ENCODE assay signal across 23 cellular contexts in genomic region chr17:29826045-29826692, GRCh38.
DNase-seq lines count a peak whose midpoint lies in the region; ATAC-seq, FAIRE-seq and TF ChIP-seq lines count a peak whose summit lies in the region.
"Had no signal": no experiment of that assay in that cellular context is flagged by ENCODE, and none has a peak within 500 bp of the region (broad histone marks: within the 10 kb centered on the region; RNA-seq: fewer than 3 reads in every experiment).

No MANE protein-coding gene starts in this region.

- peaks cover 0 to 9% (median 0%) of the 10 kb centered on the region in 4 donors for H3K4me1 ChIP-seq in right lobe of liver
- H3K4me1 ChIP-seq in HepG2 (ENCODE audit: insufficient read depth, low read length) = peaks cover 23% of the 10 kb centered on the region
- H3K4me1 ChIP-seq in left lung = no peaks in the 10 kb centered on the region
- H3K4me1 ChIP-seq: testis had no signal

- H3K36me3 ChIP-seq in right lobe of liver (no peaks in the 10 kb centered on the region), HepG2 (replicated peaks in 1 of 2; ENCODE audit: control insufficient read depth in 1 of 2, insufficient read depth in 2 of 2, low read length in 2 of 2) (no peaks in the 10 kb centered on the region), left lung (no peaks in the 10 kb centered on the region)
- H3K36me3 ChIP-seq: gastrocnemius medialis, neutrophil had no signal

- no peak overlapping the region for H3K9ac ChIP-seq in HepG2 (ENCODE audit: insufficient read depth, low read depth, low read length)

- H2AFZ ChIP-seq in HepG2 (ENCODE audit: low read length) = no peak overlapping the region

- H3K79me2 ChIP-seq in HepG2 (ENCODE audit: insufficient read depth, low read length) = no peaks in the 10 kb centered on the region

- no peak for TF ChIP-seq CTCF in right lobe of liver (IDR thresholded peaks at IDR 0.05)
- TF ChIP-seq CTCF in HepG2 (CRISPR knock-in tag; IDR thresholded peaks at IDR 0.05) = no peak
- no peak for TF ChIP-seq CTCF in left lung (IDR thresholded peaks at IDR 0.05)
- TF ChIP-seq CTCF in GM10248 (IDR thresholded peaks at IDR 0.05; ENCODE audit: control extremely low read depth, extremely low read depth, low read depth, missing control alignments) = no peak

- TF ChIP-seq POLR2A in right lobe of liver (IDR thresholded peaks at IDR 0.05) (no peak), HepG2 (IDR thresholded peaks at IDR 0.05; ENCODE audit: insufficient read depth in 1 of 2, low read depth in 2 of 2, low read length in 2 of 2) (no peak)

- H3K27ac ChIP-seq in right lobe of liver (peak overlapping the region in 2 of 3 donors; percentile 21 to 38), HepG2 (ENCODE audit: extremely low read length, insufficient read depth, low read length) (no peak overlapping the region), left lung (peak overlapping the region; percentile 4 to 6)
- H3K27ac ChIP-seq: HL-60, neutrophil, testis had no signal

- H4K20me1 ChIP-seq in HepG2 (ENCODE audit: insufficient read depth, low read length) = no peaks in the 10 kb centered on the region

- BruUV-seq in HepG2 (replicated peaks; lab: Mats Ljungman, UMichigan) = no TSS peak

- DNase-seq in right lobe of liver (no peak), HepG2 (ENCODE audit: low spot score) (no peak), NCI-H748 (lab: John Stamatoyannopoulos, UW; ENCODE audit: unreplicated experiment) (peak; percentile 73), left lung (no peak), GM10248 (ENCODE audit: extremely low spot score) (no peak), dedifferentiated amniotic fluid mesenchymal stem cell (ENCODE audit: extremely low spot score) (no peak), OCI-M2 (lab: John Stamatoyannopoulos, UW; ENCODE audit: unreplicated experiment) (no peak)
- DNase-seq in activated CD4-positive, CD25-positive, alpha-beta regulatory T cell (lab: John Stamatoyannopoulos, UW) = no peak
- DNase-seq: activated CD4-positive, alpha-beta T cell treated with anti-CD3 and anti-CD28 coated beads, Interleukin-2, amount 50 U/mL, for 1 hour; activated CD8-positive, alpha-beta memory T cell treated with anti-CD3 and anti-CD28 coated beads, Interleukin-2, amount 50 U/mL, for 48 hours; activated effector memory CD4-positive, alpha-beta T cell treated with Interleukin-2 at 50 U/mL for 16 hours; CD8-positive, alpha-beta T cell; DMS79 treated with DMSO at 0.1 percent for 48 hours; gastrocnemius medialis; HFFc6; IMR-90; NCI-H446; SHP77; stimulated activated CD4-positive, alpha-beta T cell treated with anti-CD3 and anti-CD28 coated beads, Interleukin-15, amount 100 ng/mL, for 24 hours; testis had no signal

- H3K9me3 ChIP-seq in right lobe of liver (no peaks in the 10 kb centered on the region), HepG2 (ENCODE audit: low read length) (no peaks in the 10 kb centered on the region), left lung (no peaks in the 10 kb centered on the region)
- H3K9me3 ChIP-seq: gastrocnemius medialis, neutrophil, testis had no signal

- in situ Hi-C loops in HepG2 (cut with HindIII; ENCODE audit: extremely low pct_ligation_motif_present, low pct_unique_long_range_greater_than_20kb) = no loop called here

- ATAC-seq in right lobe of liver (no peak), HepG2 (no peak), left lung (peak; percentile 88)
- ATAC-seq: CD8-positive, alpha-beta T cell; gastrocnemius medialis had no signal

- H3K4me3 ChIP-seq in right lobe of liver (no peak overlapping the region), HepG2 (replicated peaks in 1 of 3; ENCODE audit: insufficient read depth in 1 of 3, low read depth in 2 of 3, low read length in 3 of 3) (no peak overlapping the region), left lung (no peak overlapping the region)
- H3K4me3 ChIP-seq: gastrocnemius medialis, testis had no signal

- TF ChIP-seq RAD21 in HepG2 (CRISPR knock-in tag; IDR thresholded peaks at IDR 0.05) = no peak

- CTCF ChIA-PET in HepG2 (lab: Yijun Ruan, JAX; ENCODE audit: low intra/inter-chr PET ratio, low total read pairs) (no interaction called here), GM10248 (lab: Yijun Ruan, JAX) (interaction anchor here (1.6 to 2.1 kb wide), 2 partner anchors 22 to 41 kb away, joined by 4 to 5 read pairs; no protein-coding TSS in a partner anchor)

- POLR2A ChIA-PET in HepG2 (lab: Yijun Ruan, JAX) (no interaction called here), GM10248 (lab: Yijun Ruan, JAX) (no interaction called here)

- H3K27me3 ChIP-seq in right lobe of liver (no peaks in the 10 kb centered on the region), HepG2 (ENCODE audit: control insufficient read depth in 1 of 2, insufficient read depth in 2 of 2, low read length in 2 of 2) (no peaks in the 10 kb centered on the region), left lung (no peaks in the 10 kb centered on the region)
- H3K27me3 ChIP-seq: gastrocnemius medialis, neutrophil, testis had no signal

- 76% methylated on average over 2 of the region's 2 CpGs for WGBS in right lobe of liver (ENCODE audit: insufficient coverage, low coverage, low lambda C conversion rate, missing lambda C conversion rate)
- 76% methylated on average over 2 of the region's 2 CpGs for WGBS in HepG2 (ENCODE audit: low lambda C conversion rate)

- no peak for TF ChIP-seq EP300 in HepG2 (IDR thresholded peaks at IDR 0.05; ENCODE audit: low read depth in 2 of 2, low read length in 2 of 2)
- no peak for TF ChIP-seq EP300 in HepG2 (CRISPR knock-in tag; IDR thresholded peaks at IDR 0.05; ENCODE audit: borderline replicate concordance)

- intact Hi-C loops in right lobe of liver (cut with DNase I) (no loop called here), HepG2 (cut with micrococcal nuclease; ENCODE audit: unreplicated experiment) (no loop called here), left lung (cut with DNase I) (no loop called here)

- H3K4me2 ChIP-seq in HepG2 (ENCODE audit: low read depth, low read length) = no peak overlapping the region

- FAIRE-seq in HepG2 (lab: Jason Lieb, UNC) = no peak
- FAIRE-seq: bronchial epithelial cell had no signal

TF ChIP-seq in HepG2, 621 proteins besides CTCF, POLR2A, EP300 and RAD21:
- no peak for TF ChIP-seq KLF9 (CRISPR knock-in tag; IDR thresholded peaks at IDR 0.05; ENCODE audit: low read depth)
- TF ChIP-seq ZBTB42 (CRISPR knock-in tag; IDR thresholded peaks at IDR 0.05) = no peak
- no peak for TF ChIP-seq DNMT1 (CRISPR knock-in tag; IDR thresholded peaks at IDR 0.05)
TF ChIP-seq in HepG2: peak in this region for 0.
